ENCODE assay signal across 16 cellular contexts in genomic region chr18:22536558-22536957, GRCh38.
DNase-seq lines count a peak whose midpoint lies in the region; ATAC-seq and TF ChIP-seq lines count a peak whose summit lies in the region.
"Had no signal": no experiment of that assay in that cellular context is flagged by ENCODE, and none has a peak within 500 bp of the region (broad histone marks: within the 10 kb centered on the region; RNA-seq: fewer than 3 reads in every experiment).

No MANE protein-coding gene starts in this region.

- no peak for TF ChIP-seq CTCF in GM23338 (conservative IDR thresholded peaks at IDR 0.05; ENCODE audit: low read depth in 2 of 2)
- no peak for TF ChIP-seq CTCF in stomach (IDR thresholded peaks at IDR 0.05)
- TF ChIP-seq CTCF in gastrocnemius medialis (IDR thresholded peaks at IDR 0.05 in 4 of 5, conservative IDR thresholded peaks at IDR 0.05 in 1 of 5): no peak

- H3K4me3 Mint-ChIP-seq in GM23338: no peak overlapping the region
- H3K4me3 Mint-ChIP-seq: CD14-positive monocyte; CD8-positive, alpha-beta T cell; H9 had no signal

- no peak overlapping the region for H3K23ac ChIP-seq in mesendoderm (ENCODE audit: low read length)

- ATAC-seq in GM23338 (no peak), gastrocnemius medialis (no peak)
- ATAC-seq: CD8-positive, alpha-beta T cell had no signal

- TF ChIP-seq POLR2A in stomach (IDR thresholded peaks at IDR 0.05): no peak
- TF ChIP-seq POLR2A in gastrocnemius medialis (IDR thresholded peaks at IDR 0.05): no peak

- H3K4me1 ChIP-seq in GM23338 (ENCODE audit: insufficient read depth): no peaks in the 10 kb centered on the region
- H3K4me1 ChIP-seq in ectodermal cell (ENCODE audit: control insufficient read depth, insufficient read depth, low read length): no peaks in the 10 kb centered on the region
- H3K4me1 ChIP-seq in mesendoderm (ENCODE audit: control insufficient read depth, low read depth, low read length): peaks cover 2% of the 10 kb centered on the region
- H3K4me1 ChIP-seq in stomach: no peaks in the 10 kb centered on the region
- no peaks in the 10 kb centered on the region for H3K4me1 ChIP-seq in gastrocnemius medialis

- no peak overlapping the region for H2BK15ac ChIP-seq in mesendoderm (replicated peaks; ENCODE audit: low read depth)

- no peak overlapping the region for H4K5ac ChIP-seq in mesendoderm (ENCODE audit: low read length)

- H3K36me3 ChIP-seq in GM23338 (ENCODE audit: insufficient read depth): no peaks in the 10 kb centered on the region
- no peaks in the 10 kb centered on the region for H3K36me3 ChIP-seq in ectodermal cell (ENCODE audit: control insufficient read depth, insufficient read depth, low read length)
- no peaks in the 10 kb centered on the region for H3K36me3 ChIP-seq in mesendoderm (ENCODE audit: control insufficient read depth, insufficient read depth, low read length)
- H3K36me3 ChIP-seq in stomach: no peaks in the 10 kb centered on the region
- H3K36me3 ChIP-seq in gastrocnemius medialis: no peaks in the 10 kb centered on the region

- no peak overlapping the region for H4K8ac ChIP-seq in mesendoderm (ENCODE audit: low read depth, low read length)

- TF ChIP-seq EP300 in stomach (IDR thresholded peaks at IDR 0.05): no peak

- H3K27me3 Mint-ChIP-seq in GM23338 (ENCODE audit: insufficient read depth, low read depth, poor library complexity): no peaks in the 10 kb centered on the region

- no peak overlapping the region for H3K9ac ChIP-seq in mesendoderm (ENCODE audit: low read length)

- 0 out of 2 replicates have a peak overlapping the region, but pooled peaks have one; percentile 28 for H2AFZ ChIP-seq in GM23338

- H3K56ac ChIP-seq in mesendoderm (ENCODE audit: low read length): no peak overlapping the region

- WGBS in ectodermal cell, 2 experiments: 64 to 65% methylated on average over 7 of the region's 7 CpGs
- WGBS in mesendoderm (ENCODE audit: extremely low coverage, insufficient coverage, low lambda C conversion rate): no CpG with 5 or more reads among the region's 7 CpGs
- 79 to 87% (median 86%) methylated on average over 7 of the region's 7 CpGs for WGBS in stomach, 5 donors

- H3F3A ChIP-seq in GM23338 (replicated peaks; ENCODE audit: low read depth): no peaks in the 10 kb centered on the region

- H3K9me3 ChIP-seq in ectodermal cell (ENCODE audit: control insufficient read depth, low read length) (no peaks in the 10 kb centered on the region), stomach (no peaks in the 10 kb centered on the region), gastrocnemius medialis (no peaks in the 10 kb centered on the region)

- H3K4me3 ChIP-seq in GM23338 (no peak overlapping the region), ectodermal cell (ENCODE audit: insufficient read depth, low read depth, low read length) (no peak overlapping the region), mesendoderm (ENCODE audit: low read length) (no peak overlapping the region), stomach (no peak overlapping the region), gastrocnemius medialis (no peak overlapping the region)

- H4K20me1 ChIP-seq in GM23338 (replicated peaks; ENCODE audit: insufficient read depth): no peaks in the 10 kb centered on the region

- peaks cover 3% of the 10 kb centered on the region; the same call in 2 of the 3 replicates for H3K9me3 Mint-ChIP-seq in GM23338

- peak; percentile 72 for DNase-seq in NCI-H82 (lab: John Stamatoyannopoulos, UW)
- no peak for DNase-seq in NCI-H82 treated with DMSO at 0.1 percent for 48 hours (lab: John Stamatoyannopoulos, UW; ENCODE audit: unreplicated experiment)
- DNase-seq in GM23338 (ENCODE audit: low spot score): no peak
- DNase-seq in mesendoderm: peak; percentile 94
- no peak for DNase-seq in stomach
- DNase-seq in nucleus accumbens (lab: John Stamatoyannopoulos, UW): no peak
- DNase-seq in gastrocnemius medialis: no peak
- DNase-seq: CD8-positive, alpha-beta T cell; COR-L47; DND-41; GF-D8; GOT3; H9 had no signal

- in situ Hi-C loops in gastrocnemius medialis (cut with MboI; ENCODE audit: low sequenced_read_pairs in 4 of 4): no loop called here

- no peak overlapping the region for H3K27ac ChIP-seq in GM23338 (ENCODE audit: low read depth)
- peak overlapping the region; percentile 17 for H3K27ac ChIP-seq in ectodermal cell (ENCODE audit: insufficient read depth, low read depth, low read length, poor library complexity, severe bottlenecking)
- no peak overlapping the region for H3K27ac ChIP-seq in mesendoderm (ENCODE audit: low read depth, low read length)
- H3K27ac ChIP-seq in stomach: no peak overlapping the region
- H3K27ac ChIP-seq in gastrocnemius medialis: no peak overlapping the region
- H3K27ac ChIP-seq: 22Rv1 had no signal

- no peak overlapping the region for H3K18ac ChIP-seq in mesendoderm (ENCODE audit: low read length)

- no peak overlapping the region for H3K4ac ChIP-seq in mesendoderm (ENCODE audit: low read depth, low read length)

- H3K79me2 ChIP-seq in GM23338 (replicated peaks; ENCODE audit: insufficient read depth) (no peaks in the 10 kb centered on the region), mesendoderm (ENCODE audit: control insufficient read depth, insufficient read depth, low read length) (no peaks in the 10 kb centered on the region)

- no peaks in the 10 kb centered on the region for H3K9me2 ChIP-seq in GM23338 (ENCODE audit: insufficient read depth)

- H3K36me3 Mint-ChIP-seq in GM23338 (ENCODE audit: low read depth): no peaks in the 10 kb centered on the region
- H3K36me3 Mint-ChIP-seq: CD14-positive monocyte; CD8-positive, alpha-beta T cell had no signal

- no peak overlapping the region for H2BK120ac ChIP-seq in mesendoderm (ENCODE audit: low read depth, low read length)

- H3K27me3 ChIP-seq in GM23338 (ENCODE audit: insufficient read depth) (no peaks in the 10 kb centered on the region), ectodermal cell (ENCODE audit: control insufficient read depth, insufficient read depth, low read length, poor library complexity, severe bottlenecking) (no peaks in the 10 kb centered on the region), mesendoderm (ENCODE audit: insufficient read depth, low read length, poor library complexity) (no peaks in the 10 kb centered on the region), stomach (no peaks in the 10 kb centered on the region), gastrocnemius medialis (no peaks in the 10 kb centered on the region)

- intact Hi-C loops in stomach (cut with DNase I; ENCODE audit: low total_unique reads): no loop called here
- intact Hi-C loops in gastrocnemius medialis (cut with DNase I; ENCODE audit: low total_unique reads): no loop called here

- H3K79me1 ChIP-seq in mesendoderm (ENCODE audit: low read length): no peaks in the 10 kb centered on the region

- H2AK5ac ChIP-seq in mesendoderm (ENCODE audit: low read length): no peak overlapping the region

- H3K4me2 ChIP-seq in GM23338 (no peak overlapping the region), mesendoderm (ENCODE audit: low read length) (no peak overlapping the region)

- no peak overlapping the region for H2BK5ac ChIP-seq in mesendoderm (ENCODE audit: low read length)

- H3K27ac Mint-ChIP-seq in GM23338: no peak overlapping the region
- H3K27ac Mint-ChIP-seq: CD14-positive monocyte; CD8-positive, alpha-beta T cell; H9 had no signal

- H3K4me1 Mint-ChIP-seq in GM23338: no peaks in the 10 kb centered on the region; the same call in 2 of the 3 replicates
- H3K4me1 Mint-ChIP-seq: CD14-positive monocyte, H9 had no signal

TF ChIP-seq in GM23338, 12 proteins besides CTCF, POLR2A, EP300 and RAD21 (continues in another document):
- TF ChIP-seq JUNB (IDR thresholded peaks at IDR 0.05; ENCODE audit: unreplicated experiment): no peak
- no peak for TF ChIP-seq NANOG (IDR thresholded peaks at IDR 0.05; ENCODE audit: borderline replicate concordance)
- no peak for TF ChIP-seq CREB1 (CRISPR knock-in tag; IDR thresholded peaks at IDR 0.05; ENCODE audit: low read depth)
- TF ChIP-seq POLR2AphosphoS5 (IDR thresholded peaks at IDR 0.05; ENCODE audit: low read depth): no peak
- TF ChIP-seq EZH2 (IDR thresholded peaks at IDR 0.05; ENCODE audit: low read depth, unreplicated experiment): no peak
- TF ChIP-seq, protein P1, sequence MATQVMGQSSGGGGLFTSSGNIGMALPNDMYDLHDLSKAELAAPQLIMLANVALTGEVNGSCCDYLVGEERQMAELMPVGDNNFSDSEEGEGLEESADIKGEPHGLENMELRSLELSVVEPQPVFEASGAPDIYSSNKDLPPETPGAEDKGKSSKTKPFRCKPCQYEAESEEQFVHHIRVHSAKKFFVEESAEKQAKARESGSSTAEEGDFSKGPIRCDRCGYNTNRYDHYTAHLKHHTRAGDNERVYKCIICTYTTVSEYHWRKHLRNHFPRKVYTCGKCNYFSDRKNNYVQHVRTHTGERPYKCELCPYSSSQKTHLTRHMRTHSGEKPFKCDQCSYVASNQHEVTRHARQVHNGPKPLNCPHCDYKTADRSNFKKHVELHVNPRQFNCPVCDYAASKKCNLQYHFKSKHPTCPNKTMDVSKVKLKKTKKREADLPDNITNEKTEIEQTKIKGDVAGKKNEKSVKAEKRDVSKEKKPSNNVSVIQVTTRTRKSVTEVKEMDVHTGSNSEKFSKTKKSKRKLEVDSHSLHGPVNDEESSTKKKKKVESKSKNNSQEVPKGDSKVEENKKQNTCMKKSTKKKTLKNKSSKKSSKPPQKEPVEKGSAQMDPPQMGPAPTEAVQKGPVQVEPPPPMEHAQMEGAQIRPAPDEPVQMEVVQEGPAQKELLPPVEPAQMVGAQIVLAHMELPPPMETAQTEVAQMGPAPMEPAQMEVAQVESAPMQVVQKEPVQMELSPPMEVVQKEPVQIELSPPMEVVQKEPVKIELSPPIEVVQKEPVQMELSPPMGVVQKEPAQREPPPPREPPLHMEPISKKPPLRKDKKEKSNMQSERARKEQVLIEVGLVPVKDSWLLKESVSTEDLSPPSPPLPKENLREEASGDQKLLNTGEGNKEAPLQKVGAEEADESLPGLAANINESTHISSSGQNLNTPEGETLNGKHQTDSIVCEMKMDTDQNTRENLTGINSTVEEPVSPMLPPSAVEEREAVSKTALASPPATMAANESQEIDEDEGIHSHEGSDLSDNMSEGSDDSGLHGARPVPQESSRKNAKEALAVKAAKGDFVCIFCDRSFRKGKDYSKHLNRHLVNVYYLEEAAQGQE (IDR thresholded peaks at IDR 0.05; ENCODE audit: unreplicated experiment): no peak
- TF ChIP-seq ZNF114 (CRISPR knock-in tag; IDR thresholded peaks at IDR 0.05): no peak

Comparison
In these comparisons a context has a peak if more than half of its experiments do, and no peak if none do; other contexts are left out.
1. DNase-seq: peak in NCI-H82 (single experiment) and mesendoderm (single experiment); none in NCI-H82 treated with DMSO at 0.1 percent for 48 hours (single experiment), GM23338 (single experiment), stomach (single experiment), nucleus accumbens (0 of 56) and gastrocnemius medialis (0 of 2).